Comparison of ENCODE assay signal across 12 cellular contexts in genomic region chr4:113574636-113575103, GRCh38.
A peak's percentile ranks its signal among the peaks of the same experiment; 100 is the strongest.
DNase-seq lines count a peak whose midpoint lies in the region; ATAC-seq, FAIRE-seq and TF ChIP-seq lines count a peak whose summit lies in the region.
"Had no signal": no experiment of that assay in that cellular context is flagged by ENCODE, and none has a peak within 500 bp of the region (broad histone marks: within the 10 kb centered on the region; RNA-seq: fewer than 3 reads in every experiment).

No MANE protein-coding gene starts in this region.

- peaks cover 34% of the 10 kb centered on the region for H3K4me1 Mint-ChIP-seq in activated CD8-positive, alpha-beta T cell treated with anti-CD3 and anti-CD28 coated beads, Interleukin-2, amount 10 ng/mL, durations not matched to agents 7 days and 5 days (ENCODE audit: low read depth)
- H3K4me1 Mint-ChIP-seq in endothelial cell (ENCODE audit: unreplicated experiment): peaks cover 12% of the 10 kb centered on the region

- no peaks in the 10 kb centered on the region for H3K36me3 ChIP-seq in ACC112 (ENCODE audit: insufficient read depth, low read length)

- peaks cover 24% of the 10 kb centered on the region for H3K36me3 Mint-ChIP-seq in activated CD8-positive, alpha-beta T cell treated with anti-CD3 and anti-CD28 coated beads, Interleukin-2, amount 10 ng/mL, durations not matched to agents 7 days and 5 days (ENCODE audit: low read depth)
- H3K36me3 Mint-ChIP-seq in endothelial cell (ENCODE audit: low read depth, unreplicated experiment): no peaks in the 10 kb centered on the region

- H3K27me3 ChIP-seq in ACC112 (ENCODE audit: insufficient read depth, low read length): no peaks in the 10 kb centered on the region

- H3K4me3 ChIP-seq in ACC112 (ENCODE audit: low read depth, low read length) (peak overlapping the region; percentile 7; the same call in 1 of the 2 replicates), epithelial cell of proximal tubule (ENCODE audit: low read depth, low read length) (no peak overlapping the region)

- no peak for TF ChIP-seq CTCF in epithelial cell of proximal tubule (conservative IDR thresholded peaks at IDR 0.05; ENCODE audit: low read depth, low read length)
- TF ChIP-seq CTCF in endothelial cell (IDR thresholded peaks at IDR 0.05; ENCODE audit: unreplicated experiment): no peak

- no peaks in the 10 kb centered on the region for H3K27me3 Mint-ChIP-seq in activated CD8-positive, alpha-beta T cell treated with anti-CD3 and anti-CD28 coated beads, Interleukin-2, amount 10 ng/mL, durations not matched to agents 7 days and 5 days (ENCODE audit: low read depth)
- H3K27me3 Mint-ChIP-seq in endothelial cell (ENCODE audit: unreplicated experiment): no peaks in the 10 kb centered on the region
- H3K27me3 Mint-ChIP-seq: effector memory CD8-positive, alpha-beta T cell had no signal

- FAIRE-seq in HTR-8/SVneo (lab: Jason Lieb, UNC): no peak

- H3K27ac Mint-ChIP-seq in activated CD8-positive, alpha-beta T cell treated with anti-CD3 and anti-CD28 coated beads, Interleukin-2, amount 10 ng/mL, durations not matched to agents 7 days and 5 days: no peak overlapping the region
- H3K27ac Mint-ChIP-seq in endothelial cell (ENCODE audit: unreplicated experiment): no peak overlapping the region

- POLR2A ChIA-PET in activated CD8-positive, alpha-beta T cell treated with anti-CD3 and anti-CD28 coated beads, Interleukin-2, amount 10 ng/mL, durations not matched to agents 7 days and 5 days (lab: Charles Lee): interaction anchor here (1.0 kb wide), 1 partner anchor 18 kb away, joined by 3 read pairs; no protein-coding TSS in a partner anchor

- H3K4me3 Mint-ChIP-seq in activated CD8-positive, alpha-beta T cell treated with anti-CD3 and anti-CD28 coated beads, Interleukin-2, amount 10 ng/mL, durations not matched to agents 7 days and 5 days: no peak overlapping the region
- H3K4me3 Mint-ChIP-seq in endothelial cell (ENCODE audit: unreplicated experiment): no peak overlapping the region
- H3K4me3 Mint-ChIP-seq: effector memory CD8-positive, alpha-beta T cell had no signal

- H3K79me2 ChIP-seq in ACC112 (ENCODE audit: control insufficient read depth, insufficient read depth, low read length, unreplicated experiment): peaks cover 33% of the 10 kb centered on the region

- peaks cover 38% of the 10 kb centered on the region for H3K4me1 ChIP-seq in ACC112 (ENCODE audit: control insufficient read depth, insufficient read depth, low read length, unreplicated experiment)

- H2AFZ ChIP-seq in ACC112 (ENCODE audit: low read length, unreplicated experiment): no peak overlapping the region

- H3K27ac ChIP-seq in ACC112 (ENCODE audit: low read depth, low read length): peak overlapping the region; percentile 38

- DNase-seq in NCI-H446 treated with DMSO at 0.1 percent for 48 hours (lab: John Stamatoyannopoulos, UW) (peak; percentile 93), epithelial cell of proximal tubule (ENCODE audit: low read depth) (peak; percentile 49), myocyte (ENCODE audit: low read depth) (peak; percentile 55), NCI-H187 treated with DMSO at 0.1 percent for 48 hours (lab: John Stamatoyannopoulos, UW) (no peak), endothelial cell (ENCODE audit: low spot score) (no peak), HTR-8/SVneo (ENCODE audit: insufficient read length, low spot score) (no peak)
- no peak for DNase-seq in activated CD8-positive, alpha-beta T cell treated with anti-CD3 and anti-CD28 coated beads, Interleukin-2, amount 10 ng/mL, durations not matched to agents 7 days and 5 days
- DNase-seq: activated CD4-positive, alpha-beta T cell treated with anti-CD3 and anti-CD28 coated beads, Interleukin-2, amount 50 U/mL, for 1 hour; effector memory CD8-positive, alpha-beta T cell; NCI-H510A treated with DMSO at 0.1 percent for 48 hours; nucleus accumbens had no signal

- ATAC-seq in activated CD8-positive, alpha-beta T cell treated with anti-CD3 and anti-CD28 coated beads, Interleukin-2, amount 10 ng/mL, durations not matched to agents 7 days and 5 days: no peak
- ATAC-seq: effector memory CD8-positive, alpha-beta T cell had no signal

- H3K9me3 Mint-ChIP-seq in activated CD8-positive, alpha-beta T cell treated with anti-CD3 and anti-CD28 coated beads, Interleukin-2, amount 10 ng/mL, durations not matched to agents 7 days and 5 days (ENCODE audit: insufficient read depth): peaks cover 12% of the 10 kb centered on the region
- H3K9me3 Mint-ChIP-seq in endothelial cell (ENCODE audit: unreplicated experiment): no peaks in the 10 kb centered on the region
- H3K9me3 Mint-ChIP-seq: effector memory CD8-positive, alpha-beta T cell had no signal

- CTCF ChIA-PET in activated CD8-positive, alpha-beta T cell treated with anti-CD3 and anti-CD28 coated beads, Interleukin-2, amount 10 ng/mL, durations not matched to agents 7 days and 5 days (lab: Charles Lee): interaction anchor here (0.9 to 1.3 kb wide), 2 partner anchors 27 to 62 kb away, joined by 4 read pairs; no protein-coding TSS in a partner anchor

Comparison
In these comparisons a context has a peak if more than half of its experiments do, and no peak if none do; other contexts are left out.
1. DNase-seq: peak in NCI-H446 treated with DMSO at 0.1 percent for 48 hours (single experiment), epithelial cell of proximal tubule (single experiment) and myocyte (single experiment); none in activated CD8-positive, alpha-beta T cell treated with anti-CD3 and anti-CD28 coated beads, Interleukin-2, amount 10 ng/mL, durations not matched to agents 7 days and 5 days (single experiment), NCI-H187 treated with DMSO at 0.1 percent for 48 hours (single experiment), endothelial cell (single experiment) and HTR-8/SVneo (single experiment).